In genomic region chr15:92808611-92809063, GRCh38 we compare ENCODE assay signal across 8 cellular contexts.
DNase-seq lines count a peak whose midpoint lies in the region; ATAC-seq and TF ChIP-seq lines count a peak whose summit lies in the region.

No MANE protein-coding gene starts in this region.

- H3K9me2 ChIP-seq in neural cell (ENCODE audit: insufficient read depth, low read length): no peaks in the 10 kb centered on the region

- peaks cover 6% of the 10 kb centered on the region for H3F3A ChIP-seq in neural cell (ENCODE audit: insufficient read depth, low read length, poor library complexity, severe bottlenecking)

- TF ChIP-seq RAD21 in neural cell (conservative IDR thresholded peaks at IDR 0.05): no peak

- TF ChIP-seq EP300 in esophagus muscularis mucosa (IDR thresholded peaks at IDR 0.05): no peak
- no peak for TF ChIP-seq EP300 in neural cell (conservative IDR thresholded peaks at IDR 0.05; ENCODE audit: poor library complexity, severe bottlenecking)

- H2AFZ ChIP-seq in neural cell (ENCODE audit: low read depth, low read length): no peak overlapping the region

- H3K9me3 ChIP-seq in esophagus muscularis mucosa (no peaks in the 10 kb centered on the region), neural cell (ENCODE audit: low read length) (no peaks in the 10 kb centered on the region)

- no peak overlapping the region for H3K4me2 ChIP-seq in neural cell (ENCODE audit: low read length)

- peak; percentile 10 for ATAC-seq in GM18868 (IDR thresholded peaks at IDR 0.05; ENCODE audit: unreplicated experiment)
- peak; percentile 19 for ATAC-seq in HG03159 (IDR thresholded peaks at IDR 0.05; ENCODE audit: unreplicated experiment)
- peak; percentile 15 for ATAC-seq in SK-N-SH treated with all-trans-retinoic acid at 6 μM for 48 hours

- TF ChIP-seq CTCF in esophagus muscularis mucosa (IDR thresholded peaks at IDR 0.05) (no peak), neural cell (IDR thresholded peaks at IDR 0.05; ENCODE audit: poor library complexity, severe bottlenecking) (no peak)

- H3K36me3 ChIP-seq in esophagus muscularis mucosa: no peaks in the 10 kb centered on the region
- H3K36me3 ChIP-seq in neural cell (ENCODE audit: insufficient read depth, low read length): no peaks in the 10 kb centered on the region

- peaks cover 31 to 65% (median 59%) of the 10 kb centered on the region in 4 donors for H3K4me1 ChIP-seq in esophagus muscularis mucosa

- 17% methylated on average over 23 of the region's 30 CpGs for WGBS in esophagus muscularis mucosa

- H3K9ac ChIP-seq in neural cell (ENCODE audit: low read length): peak overlapping the region; percentile 53

- H4K20me1 ChIP-seq in neural cell (ENCODE audit: insufficient read depth): no peaks in the 10 kb centered on the region

- H3K27ac ChIP-seq in esophagus muscularis mucosa (replicated peaks in 1 of 4) (peak overlapping the region; percentile 91 to 98 (median 96)), neural cell (ENCODE audit: low read length) (peak overlapping the region; percentile 100)

- DNase-seq in AG20443 (ENCODE audit: low spot score) (peak; percentile 68), esophagus muscularis mucosa (ENCODE audit: extremely low spot score) (no peak), COR-L47 (lab: John Stamatoyannopoulos, UW) (no peak), OCI-M2 (lab: John Stamatoyannopoulos, UW; ENCODE audit: unreplicated experiment) (no peak)

- H3K79me2 ChIP-seq in neural cell (replicated peaks; ENCODE audit: insufficient read depth, low read length): peaks cover 22% of the 10 kb centered on the region

- intact Hi-C loops in esophagus muscularis mucosa (cut with DNase I): loop anchor here (1.0 to 2.0 kb wide), 2 partner anchors 75 to 110 kb away; no protein-coding TSS in a partner anchor

- H3K27me3 ChIP-seq in esophagus muscularis mucosa: no peaks in the 10 kb centered on the region
- H3K27me3 ChIP-seq in neural cell (ENCODE audit: insufficient read depth, low read depth, low read length): no peaks in the 10 kb centered on the region

- H3K4me3 ChIP-seq in esophagus muscularis mucosa (peak overlapping the region; percentile 64 to 70 (median 68)), neural cell (ENCODE audit: low read length) (peak overlapping the region; percentile 69)

- peak; percentile 18 for TF ChIP-seq POLR2A in esophagus muscularis mucosa (IDR thresholded peaks at IDR 0.05; ENCODE audit: low read depth)

TF ChIP-seq in SK-N-SH treated with all-trans-retinoic acid at 6 μM for 48 hours, 23 proteins besides CTCF, POLR2A, EP300 and RAD21 (continues in another document):
- TF ChIP-seq ISL1 (CRISPR knock-in tag; IDR thresholded peaks at IDR 0.05) (no peak), ZNF565 (CRISPR knock-in tag; conservative IDR thresholded peaks at IDR 0.05; ENCODE audit: low read depth) (no peak), CSDC2 (CRISPR knock-in tag; IDR thresholded peaks at IDR 0.05) (no peak), TSHZ2 (CRISPR knock-in tag; IDR thresholded peaks at IDR 0.05) (no peak), ARNTL (CRISPR knock-in tag; IDR thresholded peaks at IDR 0.05; ENCODE audit: borderline replicate concordance, low read depth) (no peak), PPARA (CRISPR knock-in tag; IDR thresholded peaks at IDR 0.05; ENCODE audit: borderline replicate concordance) (no peak), ZNF8 (CRISPR knock-in tag; IDR thresholded peaks at IDR 0.05) (no peak), ZFP3 (CRISPR knock-in tag; IDR thresholded peaks at IDR 0.05) (no peak), GLIS3 (CRISPR knock-in tag; IDR thresholded peaks at IDR 0.05) (no peak)
- TF ChIP-seq, protein P1, sequence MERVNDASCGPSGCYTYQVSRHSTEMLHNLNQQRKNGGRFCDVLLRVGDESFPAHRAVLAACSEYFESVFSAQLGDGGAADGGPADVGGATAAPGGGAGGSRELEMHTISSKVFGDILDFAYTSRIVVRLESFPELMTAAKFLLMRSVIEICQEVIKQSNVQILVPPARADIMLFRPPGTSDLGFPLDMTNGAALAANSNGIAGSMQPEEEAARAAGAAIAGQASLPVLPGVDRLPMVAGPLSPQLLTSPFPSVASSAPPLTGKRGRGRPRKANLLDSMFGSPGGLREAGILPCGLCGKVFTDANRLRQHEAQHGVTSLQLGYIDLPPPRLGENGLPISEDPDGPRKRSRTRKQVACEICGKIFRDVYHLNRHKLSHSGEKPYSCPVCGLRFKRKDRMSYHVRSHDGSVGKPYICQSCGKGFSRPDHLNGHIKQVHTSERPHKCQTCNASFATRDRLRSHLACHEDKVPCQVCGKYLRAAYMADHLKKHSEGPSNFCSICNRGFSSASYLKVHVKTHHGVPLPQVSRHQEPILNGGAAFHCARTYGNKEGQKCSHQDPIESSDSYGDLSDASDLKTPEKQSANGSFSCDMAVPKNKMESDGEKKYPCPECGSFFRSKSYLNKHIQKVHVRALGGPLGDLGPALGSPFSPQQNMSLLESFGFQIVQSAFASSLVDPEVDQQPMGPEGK (CRISPR knock-in tag; IDR thresholded peaks at IDR 0.05; ENCODE audit: borderline replicate concordance): no peak

TF ChIP-seq in neural cell, 6 proteins besides CTCF, POLR2A, EP300 and RAD21:
- no peak for TF ChIP-seq TAF1 (IDR thresholded peaks at IDR 0.05; ENCODE audit: low read depth)
- TF ChIP-seq, protein P2, sequence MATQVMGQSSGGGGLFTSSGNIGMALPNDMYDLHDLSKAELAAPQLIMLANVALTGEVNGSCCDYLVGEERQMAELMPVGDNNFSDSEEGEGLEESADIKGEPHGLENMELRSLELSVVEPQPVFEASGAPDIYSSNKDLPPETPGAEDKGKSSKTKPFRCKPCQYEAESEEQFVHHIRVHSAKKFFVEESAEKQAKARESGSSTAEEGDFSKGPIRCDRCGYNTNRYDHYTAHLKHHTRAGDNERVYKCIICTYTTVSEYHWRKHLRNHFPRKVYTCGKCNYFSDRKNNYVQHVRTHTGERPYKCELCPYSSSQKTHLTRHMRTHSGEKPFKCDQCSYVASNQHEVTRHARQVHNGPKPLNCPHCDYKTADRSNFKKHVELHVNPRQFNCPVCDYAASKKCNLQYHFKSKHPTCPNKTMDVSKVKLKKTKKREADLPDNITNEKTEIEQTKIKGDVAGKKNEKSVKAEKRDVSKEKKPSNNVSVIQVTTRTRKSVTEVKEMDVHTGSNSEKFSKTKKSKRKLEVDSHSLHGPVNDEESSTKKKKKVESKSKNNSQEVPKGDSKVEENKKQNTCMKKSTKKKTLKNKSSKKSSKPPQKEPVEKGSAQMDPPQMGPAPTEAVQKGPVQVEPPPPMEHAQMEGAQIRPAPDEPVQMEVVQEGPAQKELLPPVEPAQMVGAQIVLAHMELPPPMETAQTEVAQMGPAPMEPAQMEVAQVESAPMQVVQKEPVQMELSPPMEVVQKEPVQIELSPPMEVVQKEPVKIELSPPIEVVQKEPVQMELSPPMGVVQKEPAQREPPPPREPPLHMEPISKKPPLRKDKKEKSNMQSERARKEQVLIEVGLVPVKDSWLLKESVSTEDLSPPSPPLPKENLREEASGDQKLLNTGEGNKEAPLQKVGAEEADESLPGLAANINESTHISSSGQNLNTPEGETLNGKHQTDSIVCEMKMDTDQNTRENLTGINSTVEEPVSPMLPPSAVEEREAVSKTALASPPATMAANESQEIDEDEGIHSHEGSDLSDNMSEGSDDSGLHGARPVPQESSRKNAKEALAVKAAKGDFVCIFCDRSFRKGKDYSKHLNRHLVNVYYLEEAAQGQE (IDR thresholded peaks at IDR 0.05; ENCODE audit: borderline replicate concordance): no peak
- no peak for TF ChIP-seq SMC3 (conservative IDR thresholded peaks at IDR 0.05; ENCODE audit: poor library complexity)
- no peak for TF ChIP-seq MXI1 (conservative IDR thresholded peaks at IDR 0.05; ENCODE audit: poor library complexity, severe bottlenecking)
